28 cellular contexts compared by ENCODE assay signal in the genomic region with DNA sequence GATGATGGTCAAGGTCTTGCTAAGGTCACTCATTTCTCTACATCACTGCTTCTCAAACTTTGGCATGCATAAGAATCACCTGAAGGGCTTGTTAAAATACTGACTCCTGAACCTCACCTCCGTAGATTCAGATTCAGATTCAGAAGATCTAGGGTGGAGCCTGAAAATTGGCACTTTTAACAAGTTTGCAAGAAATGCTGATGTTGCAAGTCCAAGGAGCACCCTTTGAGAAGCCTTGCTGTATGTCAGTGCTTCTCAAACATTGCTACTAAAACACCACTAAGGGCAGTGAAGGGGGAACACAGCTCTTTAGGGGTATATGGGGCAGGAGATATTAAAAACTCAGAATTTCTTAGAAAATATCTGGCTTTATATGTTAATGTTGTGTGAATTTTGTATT. TPM values are rescaled to one million over a fixed set of nuclear protein-coding genes. Genes with fewer than 3 reads are reported as not detected.
DNase-seq lines count a peak whose midpoint lies in the region; ATAC-seq, FAIRE-seq and TF ChIP-seq lines count a peak whose summit lies in the region.
"Had no signal": no experiment of that assay in that cellular context is flagged by ENCODE, and none has a peak within 500 bp of the region (broad histone marks: within the 10 kb centered on the region; RNA-seq: fewer than 3 reads in every experiment).

No MANE protein-coding gene starts in this region.

- no peak for TF ChIP-seq EP300 in HepG2 (IDR thresholded peaks at IDR 0.05; ENCODE audit: low read depth in 2 of 2, low read length in 2 of 2)
- TF ChIP-seq EP300 in HepG2 (CRISPR knock-in tag; IDR thresholded peaks at IDR 0.05; ENCODE audit: borderline replicate concordance) = no peak
- no peak for TF ChIP-seq EP300 in K562 (IDR thresholded peaks at IDR 0.05; ENCODE audit: low read length)

- H4K20me1 ChIP-seq in HepG2 (ENCODE audit: insufficient read depth, low read length) (no peaks in the 10 kb centered on the region), K562 (replicated peaks; ENCODE audit: control insufficient read depth, insufficient read depth, low read length) (no peaks in the 10 kb centered on the region)
- H4K20me1 ChIP-seq: BLaER1 had no signal

- H3K4me1 ChIP-seq in HepG2 (ENCODE audit: insufficient read depth, low read length) (0 out of 2 replicates have a peak, but pooled peaks cover under 1% of the 10 kb centered on the region), right lobe of liver (no peaks in the 10 kb centered on the region), K562 (replicated peaks in 1 of 2; ENCODE audit: control insufficient read depth in 2 of 2, insufficient read depth in 2 of 2, low read length in 2 of 2) (no peaks in the 10 kb centered on the region)
- H3K4me1 ChIP-seq: BE2C, BLaER1 had no signal

- H3K36me3 ChIP-seq in HepG2 (replicated peaks in 1 of 2; ENCODE audit: control insufficient read depth in 1 of 2, insufficient read depth in 2 of 2, low read length in 2 of 2) = no peaks in the 10 kb centered on the region
- no peaks in the 10 kb centered on the region for H3K36me3 ChIP-seq in right lobe of liver
- H3K36me3 ChIP-seq in K562 (ENCODE audit: control insufficient read depth, insufficient read depth, low read length) = no peaks in the 10 kb centered on the region
- H3K36me3 ChIP-seq: BE2C, BLaER1 had no signal

- H3K27ac ChIP-seq in HepG2 (ENCODE audit: extremely low read length, insufficient read depth, low read length) = no peak overlapping the region
- no peak overlapping the region for H3K27ac ChIP-seq in right lobe of liver
- no peak overlapping the region for H3K27ac ChIP-seq in K562 (ENCODE audit: extremely low read depth, low read depth, low read length)
- H3K27ac ChIP-seq: 22Rv1, BLaER1 had no signal

- DNase-seq in HepG2 (ENCODE audit: low spot score) (no peak), right lobe of liver (no peak), K562 (ENCODE audit: extremely low read depth in 1 of 4, low spot score in 3 of 4) (no peak), GM12892 (ENCODE audit: insufficient read length) (no peak), NCI-H1694 treated with DMSO at 0.1 percent for 48 hours (lab: John Stamatoyannopoulos, UW) (no peak)
- DNase-seq: ACHN; BE2C; C1 segment of cervical spinal cord; CD4-positive, alpha-beta memory T cell; CD4-positive, CD25-positive, alpha-beta regulatory T cell; CD8-positive, alpha-beta memory T cell; COR-L47; DMS 273 treated with DMSO at 0.1 percent for 48 hours; DMS153; DMS53; DMS79; DND-41; EL; GDM1 had no signal

- in situ Hi-C loops in HepG2 (cut with HindIII; ENCODE audit: extremely low pct_ligation_motif_present, low pct_unique_long_range_greater_than_20kb) (no loop called here), K562 (cut with MboI) (no loop called here)

- BruUV-seq in HepG2 (replicated peaks; lab: Mats Ljungman, UMichigan) = no TSS peak
- BruUV-seq in K562 (replicated peaks; lab: Mats Ljungman, UMichigan) = no TSS peak

- intact Hi-C loops in HepG2 (cut with micrococcal nuclease; ENCODE audit: unreplicated experiment) (no loop called here), right lobe of liver (cut with DNase I) (no loop called here), K562 (cut with micrococcal nuclease) (no loop called here)

- no peak overlapping the region for H3K9ac ChIP-seq in HepG2 (ENCODE audit: insufficient read depth, low read depth, low read length)
- H3K9ac ChIP-seq in K562 (ENCODE audit: insufficient read depth in 1 of 2, low read depth in 2 of 2, low read length in 2 of 2) = no peak overlapping the region
- H3K9ac ChIP-seq: BLaER1 had no signal

- H3K79me2 ChIP-seq in HepG2 (ENCODE audit: insufficient read depth, low read length) (no peaks in the 10 kb centered on the region), K562 (ENCODE audit: control insufficient read depth, insufficient read depth, low read length) (no peaks in the 10 kb centered on the region)

- no peak for TF ChIP-seq POLR2A in HepG2 (IDR thresholded peaks at IDR 0.05; ENCODE audit: insufficient read depth in 1 of 2, low read depth in 2 of 2, low read length in 2 of 2)
- no peak for TF ChIP-seq POLR2A in right lobe of liver (IDR thresholded peaks at IDR 0.05)
- TF ChIP-seq POLR2A in K562 (conservative IDR thresholded peaks at IDR 0.05) = no peak
- TF ChIP-seq POLR2A in GM12892 (IDR thresholded peaks at IDR 0.05; ENCODE audit: low read depth, low read length) = no peak

- H3K9me1 ChIP-seq in K562 (ENCODE audit: control insufficient read depth, insufficient read depth, low read length) = no peaks in the 10 kb centered on the region

- no peak for FAIRE-seq in HepG2 (lab: Jason Lieb, UNC)
- FAIRE-seq in K562 (lab: Jason Lieb, UNC) = no peak
- no peak for FAIRE-seq in GM12892 (lab: Jason Lieb, UNC)
- FAIRE-seq: GM12878, GM19239 had no signal

- POLR2A ChIA-PET in HepG2 (lab: Yijun Ruan, JAX) = no interaction called here
- POLR2A ChIA-PET in K562 (lab: Yijun Ruan, JAX) = no interaction called here

- 8% methylated on average over 1 of the region's 1 CpG for WGBS in HepG2 (ENCODE audit: low lambda C conversion rate)
- 25% methylated on average over 1 of the region's 1 CpG for WGBS in right lobe of liver (ENCODE audit: insufficient coverage, low coverage, low lambda C conversion rate, missing lambda C conversion rate)
- WGBS in K562 (ENCODE audit: insufficient coverage, low coverage, missing lambda C conversion rate) = 0% methylated on average over 1 of the region's 1 CpG

- ATAC-seq in HepG2 = no peak
- ATAC-seq in right lobe of liver = no peak
- no peak for ATAC-seq in K562
- ATAC-seq: GM12878 had no signal

- H3K4me2 ChIP-seq in HepG2 (ENCODE audit: low read depth, low read length) = no peak overlapping the region
- no peak overlapping the region for H3K4me2 ChIP-seq in K562 (ENCODE audit: insufficient read depth, low read length)
- H3K4me2 ChIP-seq: BLaER1 had no signal

- no peak for TF ChIP-seq CTCF in HepG2 (CRISPR knock-in tag; IDR thresholded peaks at IDR 0.05)
- TF ChIP-seq CTCF in right lobe of liver (IDR thresholded peaks at IDR 0.05) = no peak
- no peak for TF ChIP-seq CTCF in K562 (IDR thresholded peaks at IDR 0.05 in 2 of 3, conservative IDR thresholded peaks at IDR 0.05 in 1 of 3; ENCODE audit: insufficient read depth in 2 of 3, low read depth in 1 of 3, low read length in 3 of 3)

- H2AFZ ChIP-seq in HepG2 (ENCODE audit: low read length) = no peak overlapping the region
- H2AFZ ChIP-seq in K562 (ENCODE audit: low read depth, low read length) = no peak overlapping the region

- H3K27me3 ChIP-seq in HepG2 (ENCODE audit: control insufficient read depth in 1 of 2, insufficient read depth in 2 of 2, low read length in 2 of 2) = peaks cover 0 to 3% of the 10 kb centered on the region in 2 experiments; a peak in 1 of 5 replicates
- peaks cover 0 to 3% of the 10 kb centered on the region in 2 donors for H3K27me3 ChIP-seq in right lobe of liver
- no peaks in the 10 kb centered on the region for H3K27me3 ChIP-seq in K562 (ENCODE audit: control insufficient read depth in 2 of 2, insufficient read depth in 2 of 2, low read length in 2 of 2)
- H3K27me3 ChIP-seq: BE2C, BLaER1 had no signal

- H3K9me3 ChIP-seq in HepG2 (ENCODE audit: low read length) = no peaks in the 10 kb centered on the region
- no peaks in the 10 kb centered on the region for H3K9me3 ChIP-seq in right lobe of liver
- H3K9me3 ChIP-seq in K562 (replicated peaks; ENCODE audit: control insufficient read depth, insufficient read depth, low read depth, low read length) = no peaks in the 10 kb centered on the region
- H3K9me3 ChIP-seq: BE2C, BLaER1 had no signal

- CTCF ChIA-PET in HepG2 (lab: Yijun Ruan, JAX; ENCODE audit: low intra/inter-chr PET ratio, low total read pairs) (no interaction called here), K562 (lab: Yijun Ruan, JAX; ENCODE audit: low intra/inter-chr PET ratio) (no interaction called here)

- TF ChIP-seq RAD21 in HepG2 (CRISPR knock-in tag; IDR thresholded peaks at IDR 0.05) (no peak), K562 (CRISPR knock-in tag; conservative IDR thresholded peaks at IDR 0.05 in 1 of 2, IDR thresholded peaks at IDR 0.05 in 1 of 2) (no peak)

- H3K4me3 ChIP-seq in HepG2 (replicated peaks in 1 of 3; ENCODE audit: insufficient read depth in 1 of 3, low read depth in 2 of 3, low read length in 3 of 3) (no peak overlapping the region), right lobe of liver (no peak overlapping the region), K562 (no peak overlapping the region)
- H3K4me3 ChIP-seq: BLaER1, GM12878 had no signal

RNA-seq across cellular contexts. Expression of a gene that starts 13.7 kb away (rescaled TPM):
- total RNA-seq in HepG2 (2016; rRNA removed; fragmentation: Illumina TruSeq; extraction: Trizol) (not detected in 2 replicates), right lobe of liver (1 to 10 TPM in 1 of 6 experiments, under 1 TPM in 2, not detected in 3; 0.23 to 2.3 (median 0.31) TPM), K562 (2014; rRNA removed) (not detected in 2 replicates), K562 (2014; rRNA removed; fragmentation: Illumina TruSeq; extraction: Trizol) (not detected in 2 replicates), K562 (2015; rRNA removed; fragmentation: Illumina TruSeq; extraction: Trizol) (not detected in 2 replicates), K562 (2021) (not detected in 2 replicates)
- not detected in 2 replicates for total RNA-seq in HepG2 (2016; cell fraction: cytosol; rRNA removed; fragmentation: Illumina TruSeq; extraction: Trizol; ENCODE audit: low read depth)
- total RNA-seq in HepG2 (2016; cell fraction: insoluble cytoplasmic fraction; rRNA removed; fragmentation: Illumina TruSeq; extraction: Trizol) = not detected in 2 replicates
- total RNA-seq in HepG2 (2016; cell fraction: membrane; rRNA removed; fragmentation: Illumina TruSeq; extraction: Trizol) = not detected in 2 replicates
- total RNA-seq in HepG2 (2016; cell fraction: nucleus; rRNA removed; fragmentation: Illumina TruSeq; extraction: Trizol) = not detected in 2 replicates
- polyA plus RNA-seq in HepG2 (2011; rRNA removed) (0.01 TPM in 2 replicates), K562 (2011; rRNA removed) (not detected in 2 replicates), K562 (2014; fragmentation: Illumina TruSeq; extraction: Trizol) (not detected in 2 replicates), K562 (2014; fragmentation: Nextera tagmentation; extraction: Ambion mirVana) (not detected), K562 (2014; rRNA removed) (not detected in 2 replicates)
- 0.01 TPM in 1 of 2 replicates, not detected in the other for polyA plus RNA-seq in HepG2 (2011; cell fraction: cytosol; rRNA removed)
- not detected in 2 replicates for polyA plus RNA-seq in HepG2 (2011; cell fraction: nucleus; rRNA removed)
- polyA plus RNA-seq in HepG2 (2012) = 0.04 TPM in 2 replicates
- polyA plus RNA-seq in HepG2 (2016; cell fraction: cytosol; fragmentation: Illumina TruSeq; extraction: Trizol; ENCODE audit: low read depth) = not detected in 2 replicates
- polyA plus RNA-seq in HepG2 (2016; cell fraction: insoluble cytoplasmic fraction; fragmentation: Illumina TruSeq; extraction: Trizol; ENCODE audit: low read depth) = not detected in 2 replicates
- not detected in 2 replicates for polyA plus RNA-seq in HepG2 (2016; cell fraction: membrane; fragmentation: Illumina TruSeq; extraction: Trizol; ENCODE audit: low read depth)
- polyA plus RNA-seq in HepG2 (2016; cell fraction: nucleus; fragmentation: Illumina TruSeq; extraction: Trizol; ENCODE audit: insufficient read depth, low read depth) = not detected in 2 replicates
- polyA minus RNA-seq in HepG2 (2011; rRNA and poly(A)+ RNA removed; ENCODE audit: low replicate concordance) = not detected in 2 replicates
- polyA minus RNA-seq in HepG2 (2011; cell fraction: cytosol; rRNA and poly(A)+ RNA removed) = not detected in 2 replicates
- polyA minus RNA-seq in HepG2 (2011; cell fraction: nucleus; rRNA and poly(A)+ RNA removed) = not detected in 2 replicates
- total RNA-seq in K562 (2011; cell fraction: chromatin; rRNA removed; ENCODE audit: low replicate concordance) = not detected in 2 replicates
- total RNA-seq in K562 (2011; cell fraction: nucleolus; rRNA removed) = not detected in 2 replicates
- not detected in 2 replicates for total RNA-seq in K562 (2011; cell fraction: nucleoplasm; rRNA removed)
- polyA plus RNA-seq in K562 (2011; cell fraction: cytosol; rRNA removed) = not detected in 2 replicates
- not detected in 2 replicates for polyA plus RNA-seq in K562 (2011; cell fraction: nucleus; rRNA removed)
- polyA plus RNA-seq in K562 (2012) = 0.01 TPM in 1 of 2 replicates, not detected in the other
- not detected in 2 replicates for polyA minus RNA-seq in K562 (2011; rRNA and poly(A)+ RNA removed)
- not detected in 2 replicates for polyA minus RNA-seq in K562 (2011; cell fraction: cytosol; rRNA and poly(A)+ RNA removed)
- polyA minus RNA-seq in K562 (2011; cell fraction: nucleus; rRNA and poly(A)+ RNA removed) = not detected in 2 replicates
- not detected for polyA plus RNA-seq in GM12892 (2012; ENCODE audit: missing spikeins)
- total RNA-seq: A172; CD4-positive, alpha-beta memory T cell; CD4-positive, CD25-positive, alpha-beta regulatory T cell; CD8-positive, alpha-beta memory T cell; Daoy; G401; GM12878 had no signal
- polyA plus RNA-seq: AG04450; CD14-positive monocyte; CD4-positive, alpha-beta memory T cell; CD4-positive, CD25-positive, alpha-beta regulatory T cell; CD8-positive, alpha-beta memory T cell had no signal

RNA-seq across cellular contexts. Expression of a gene that starts 17.4 kb away (rescaled TPM):
- not detected in 2 replicates for total RNA-seq in HepG2 (2016; rRNA removed; fragmentation: Illumina TruSeq; extraction: Trizol)
- not detected in 2 replicates for total RNA-seq in HepG2 (2016; cell fraction: cytosol; rRNA removed; fragmentation: Illumina TruSeq; extraction: Trizol; ENCODE audit: low read depth)
- not detected in 2 replicates for total RNA-seq in HepG2 (2016; cell fraction: insoluble cytoplasmic fraction; rRNA removed; fragmentation: Illumina TruSeq; extraction: Trizol)
- total RNA-seq in HepG2 (2016; cell fraction: membrane; rRNA removed; fragmentation: Illumina TruSeq; extraction: Trizol) = not detected in 2 replicates
- not detected in 2 replicates for total RNA-seq in HepG2 (2016; cell fraction: nucleus; rRNA removed; fragmentation: Illumina TruSeq; extraction: Trizol)
- not detected in 2 replicates for polyA plus RNA-seq in HepG2 (2011; rRNA removed)
- not detected in 2 replicates for polyA plus RNA-seq in HepG2 (2011; cell fraction: cytosol; rRNA removed)
- not detected in 2 replicates for polyA plus RNA-seq in HepG2 (2011; cell fraction: nucleus; rRNA removed)
- polyA plus RNA-seq in HepG2 (2012) = not detected in 2 replicates
- not detected in 2 replicates for polyA plus RNA-seq in HepG2 (2016; cell fraction: cytosol; fragmentation: Illumina TruSeq; extraction: Trizol; ENCODE audit: low read depth)
- not detected in 2 replicates for polyA plus RNA-seq in HepG2 (2016; cell fraction: insoluble cytoplasmic fraction; fragmentation: Illumina TruSeq; extraction: Trizol; ENCODE audit: low read depth)
- polyA plus RNA-seq in HepG2 (2016; cell fraction: membrane; fragmentation: Illumina TruSeq; extraction: Trizol; ENCODE audit: low read depth) = not detected in 2 replicates
- polyA plus RNA-seq in HepG2 (2016; cell fraction: nucleus; fragmentation: Illumina TruSeq; extraction: Trizol; ENCODE audit: insufficient read depth, low read depth) = not detected in 2 replicates
- not detected in 2 replicates for polyA minus RNA-seq in HepG2 (2011; rRNA and poly(A)+ RNA removed; ENCODE audit: low replicate concordance)
- not detected in 2 replicates for polyA minus RNA-seq in HepG2 (2011; cell fraction: cytosol; rRNA and poly(A)+ RNA removed)
- polyA minus RNA-seq in HepG2 (2011; cell fraction: nucleus; rRNA and poly(A)+ RNA removed) = not detected in 2 replicates
- under 1 TPM in 4 of 6 experiments, not detected in 2; 0.18 to 0.81 (median 0.34) TPM for total RNA-seq in right lobe of liver
- total RNA-seq in K562 (2011; cell fraction: chromatin; rRNA removed; ENCODE audit: low replicate concordance) = not detected in 2 replicates
- not detected in 2 replicates for total RNA-seq in K562 (2011; cell fraction: nucleolus; rRNA removed)
- total RNA-seq in K562 (2011; cell fraction: nucleoplasm; rRNA removed) = not detected in 2 replicates
- not detected in 2 replicates for total RNA-seq in K562 (2014; rRNA removed)
- total RNA-seq in K562 (2014; rRNA removed; fragmentation: Illumina TruSeq; extraction: Trizol) = not detected in 2 replicates
- total RNA-seq in K562 (2015; rRNA removed; fragmentation: Illumina TruSeq; extraction: Trizol) = not detected in 2 replicates
- total RNA-seq in K562 (2021) = not detected in 2 replicates
- polyA plus RNA-seq in K562 (2011; rRNA removed) = not detected in 2 replicates
- not detected in 2 replicates for polyA plus RNA-seq in K562 (2011; cell fraction: cytosol; rRNA removed)
- not detected in 2 replicates for polyA plus RNA-seq in K562 (2011; cell fraction: nucleus; rRNA removed)
- polyA plus RNA-seq in K562 (2012) = 0.08 TPM in 1 of 2 replicates, not detected in the other
- not detected in 2 replicates for polyA plus RNA-seq in K562 (2014; fragmentation: Illumina TruSeq; extraction: Trizol)
- not detected for polyA plus RNA-seq in K562 (2014; fragmentation: Nextera tagmentation; extraction: Ambion mirVana)
- not detected in 2 replicates for polyA plus RNA-seq in K562 (2014; rRNA removed)
- polyA minus RNA-seq in K562 (2011; rRNA and poly(A)+ RNA removed) = not detected in 2 replicates
- polyA minus RNA-seq in K562 (2011; cell fraction: cytosol; rRNA and poly(A)+ RNA removed) = not detected in 2 replicates
- polyA minus RNA-seq in K562 (2011; cell fraction: nucleus; rRNA and poly(A)+ RNA removed) = not detected in 2 replicates
- not detected for polyA plus RNA-seq in GM12892 (2012; ENCODE audit: missing spikeins)
- total RNA-seq: CD4-positive, alpha-beta memory T cell; CD4-positive, CD25-positive, alpha-beta regulatory T cell; CD8-positive, alpha-beta memory T cell; Daoy; G401; GM12878 had no signal
- polyA plus RNA-seq: AG04450; CD14-positive monocyte; CD4-positive, alpha-beta memory T cell; CD4-positive, CD25-positive, alpha-beta regulatory T cell; CD8-positive, alpha-beta memory T cell; GM12878 had no signal
